Comparison of ENCODE assay signal across 8 cellular contexts in the genomic region with DNA sequence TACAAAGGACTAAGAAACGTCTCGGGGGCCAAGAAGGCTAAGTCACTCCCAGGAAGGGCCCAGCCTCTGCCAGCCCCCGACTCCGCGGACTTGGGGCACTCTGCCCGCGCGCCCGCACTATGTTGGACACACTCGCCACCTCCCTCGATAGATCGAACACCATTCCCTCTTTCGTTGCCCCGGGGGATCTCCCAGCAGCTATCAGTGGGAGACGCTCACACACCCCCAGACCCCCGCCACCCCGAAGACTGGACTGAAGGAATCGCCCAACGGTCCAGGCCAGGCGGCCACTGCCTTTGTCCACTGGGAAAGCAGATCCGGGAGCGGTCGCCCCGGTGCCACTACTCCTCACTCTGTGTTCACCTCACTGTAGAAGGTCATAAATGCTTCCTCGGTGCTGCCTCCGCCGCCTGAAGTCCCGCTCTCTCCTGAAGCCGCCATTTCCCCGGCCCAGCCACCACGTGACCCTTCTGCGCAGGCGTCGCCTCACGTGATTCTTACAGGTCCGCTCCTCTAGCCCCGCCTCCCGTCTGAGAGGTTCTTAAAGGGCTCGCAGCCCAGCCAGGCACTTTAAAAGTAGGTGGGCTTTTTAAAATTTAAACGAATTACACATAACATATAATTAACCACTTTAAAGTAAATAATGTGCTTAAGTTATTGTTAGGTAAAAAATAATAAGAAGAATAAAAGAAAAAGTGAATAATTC. TPM values are rescaled to one million over a fixed set of nuclear protein-coding genes. Genes with fewer than 3 reads are reported as not detected.
DNase-seq lines count a peak whose midpoint lies in the region; ATAC-seq and TF ChIP-seq lines count a peak whose summit lies in the region.

A gene with protein sequence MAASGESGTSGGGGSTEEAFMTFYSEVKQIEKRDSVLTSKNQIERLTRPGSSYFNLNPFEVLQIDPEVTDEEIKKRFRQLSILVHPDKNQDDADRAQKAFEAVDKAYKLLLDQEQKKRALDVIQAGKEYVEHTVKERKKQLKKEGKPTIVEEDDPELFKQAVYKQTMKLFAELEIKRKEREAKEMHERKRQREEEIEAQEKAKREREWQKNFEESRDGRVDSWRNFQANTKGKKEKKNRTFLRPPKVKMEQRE (minus strand): TSS at position 472 of the 706 bp plus-strand sequence. CDS start 31 bp downstream, at position 441.

- H3K27ac ChIP-seq in adipose tissue (ENCODE audit: low read depth, low read length) (no peak within 1 kb of the TSS), trophoblast cell (ENCODE audit: low read depth, low read length) (no peak within 1 kb of the TSS), tibial nerve (peak within 1 kb of the TSS; percentile 80 to 92 (median 87))

- TF ChIP-seq EP300 in tibial nerve (IDR thresholded peaks at IDR 0.05): peak; percentile 91 to 98

- peak within 1 kb of the TSS; percentile 96 for H3K4ac ChIP-seq in trophoblast cell (ENCODE audit: low read depth, low read length)

- H3K4me3 ChIP-seq in trophoblast cell (ENCODE audit: low read depth, low read length): peak within 1 kb of the TSS; percentile 88
- peak within 1 kb of the TSS; percentile 82 to 99 (median 90) for H3K4me3 ChIP-seq in tibial nerve

- peaks cover 18% of the 10 kb centered on the region for H3K79me2 ChIP-seq in trophoblast cell (ENCODE audit: control insufficient read depth, insufficient read depth, low read length, poor library complexity)

- no peak within 1 kb of the TSS for H2BK12ac ChIP-seq in trophoblast cell (ENCODE audit: low read length)

- H2AK5ac ChIP-seq in trophoblast cell (ENCODE audit: low read length): peak within 1 kb of the TSS; percentile 57

- peak within 1 kb of the TSS; percentile 21 for H2BK120ac ChIP-seq in trophoblast cell (ENCODE audit: insufficient read depth, low read length, poor library complexity)

- H3K4me1 ChIP-seq in trophoblast cell (ENCODE audit: control insufficient read depth in 1 of 2, insufficient read depth in 2 of 2, low read length in 2 of 2) (peaks cover 7% of the 10 kb centered on the region in 2 experiments), tibial nerve (peaks cover 0 to 59% (median 24%) of the 10 kb centered on the region in 4 donors)

- TF ChIP-seq POLR2A in tibial nerve (IDR thresholded peaks at IDR 0.05): peak; percentile 54 to 88

- H3K9ac ChIP-seq in trophoblast cell (ENCODE audit: low read length): peak within 1 kb of the TSS; percentile 87

- ATAC-seq in HG02642 (IDR thresholded peaks at IDR 0.05; ENCODE audit: poor library complexity, unreplicated experiment): peak; percentile 63

- H3K4me2 ChIP-seq in trophoblast cell (ENCODE audit: low read length): peak within 1 kb of the TSS; percentile 97

- 0% methylated on average over 40 of the region's 40 CpGs for WGBS in adipose tissue, 3 donors
- no CpG with 5 or more reads among the region's 40 CpGs for WGBS in trophoblast cell (ENCODE audit: extremely low coverage, insufficient coverage, insufficient read length)
- WGBS in tibial nerve, 2 donors: 0 to 1% methylated on average over 39 to 40 of the region's 40 CpGs

- H4K8ac ChIP-seq in trophoblast cell (ENCODE audit: low read depth, low read length): peak within 1 kb of the TSS; percentile 63

- H3K18ac ChIP-seq in trophoblast cell (ENCODE audit: low read length): peak within 1 kb of the TSS; percentile 77

- H4K12ac ChIP-seq in trophoblast cell (ENCODE audit: low read depth, low read length): peak within 1 kb of the TSS; percentile 65

- H3K36me3 ChIP-seq in trophoblast cell (ENCODE audit: control insufficient read depth in 1 of 2, insufficient read depth in 2 of 2, low read length in 2 of 2) (peaks cover 4% of the 10 kb centered on the region in 2 experiments), tibial nerve (peaks cover 0 to 33% (median 0%) of the 10 kb centered on the region in 3 donors)

- peaks cover 10% of the 10 kb centered on the region for H3K79me1 ChIP-seq in trophoblast cell (ENCODE audit: low read length)

- H3K9me3 ChIP-seq in trophoblast cell (ENCODE audit: insufficient read depth, low read depth, low read length) (no peaks in the 10 kb centered on the region), tibial nerve (no peaks in the 10 kb centered on the region)

- intact Hi-C loops in cardiac septum (cut with DNase I): no loop called here

- peak within 1 kb of the TSS; percentile 52 for H4K91ac ChIP-seq in trophoblast cell (ENCODE audit: low read depth, low read length)

- no peaks in the 10 kb centered on the region for H3K27me3 ChIP-seq in trophoblast cell (ENCODE audit: insufficient read depth, low read length)
- H3K27me3 ChIP-seq in tibial nerve: no peaks in the 10 kb centered on the region

- peak in 1 of 5 experiments; percentile 19 for TF ChIP-seq CTCF in tibial nerve (IDR thresholded peaks at IDR 0.05)

- peak within 1 kb of the TSS; percentile 53 for H2AFZ ChIP-seq in trophoblast cell (ENCODE audit: insufficient read depth, low read length, poor library complexity)

- peak within 1 kb of the TSS; percentile 52 for H3K14ac ChIP-seq in trophoblast cell (ENCODE audit: low read length)

- H3K23ac ChIP-seq in trophoblast cell (ENCODE audit: low read length): no peak within 1 kb of the TSS

- peak within 1 kb of the TSS; percentile 7 for H2BK5ac ChIP-seq in trophoblast cell (ENCODE audit: low read depth, low read length, poor library complexity)

- DNase-seq in GDM1 (lab: John Stamatoyannopoulos, UW) (peak; percentile 85), NCI-H146 treated with DMSO at 0.1 percent for 48 hours (lab: John Stamatoyannopoulos, UW; ENCODE audit: unreplicated experiment) (peak; percentile 79), T-helper 1 cell (peak; percentile 88 to 96 (median 91)), cardiac septum (ENCODE audit: low spot score) (peak; percentile 98), trophoblast cell (peak; percentile 91 to 92), tibial nerve (ENCODE audit: low spot score in 2 of 2) (peak; percentile 98 to 99)

RNA-seq across cellular contexts. Expression of the gene that starts here (rescaled TPM):
- polyA plus RNA-seq in adipose tissue: 100 to 1,000 TPM in 1 of 3 donors, 10 to 100 TPM in 2; 22.4 to 115 (median 63.5) TPM
- 54.1 TPM for total RNA-seq in cardiac septum
- polyA plus RNA-seq in trophoblast cell (2013): 116 and 119 TPM in 2 replicates
- total RNA-seq in tibial nerve: 10 to 100 TPM; 77.7 to 83.1 (median 79.9) TPM

Comparison
In these comparisons a context has a peak if more than half of its experiments do, and no peak if none do; other contexts are left out.
1. H3K27ac ChIP-seq: peak in tibial nerve (4 of 4); none in adipose tissue (single experiment) and trophoblast cell (single experiment).
2. Peak in every context shown above with its lines, with median percentiles within 50 percentile points of each other: DNase-seq.